In the genomic region with DNA sequence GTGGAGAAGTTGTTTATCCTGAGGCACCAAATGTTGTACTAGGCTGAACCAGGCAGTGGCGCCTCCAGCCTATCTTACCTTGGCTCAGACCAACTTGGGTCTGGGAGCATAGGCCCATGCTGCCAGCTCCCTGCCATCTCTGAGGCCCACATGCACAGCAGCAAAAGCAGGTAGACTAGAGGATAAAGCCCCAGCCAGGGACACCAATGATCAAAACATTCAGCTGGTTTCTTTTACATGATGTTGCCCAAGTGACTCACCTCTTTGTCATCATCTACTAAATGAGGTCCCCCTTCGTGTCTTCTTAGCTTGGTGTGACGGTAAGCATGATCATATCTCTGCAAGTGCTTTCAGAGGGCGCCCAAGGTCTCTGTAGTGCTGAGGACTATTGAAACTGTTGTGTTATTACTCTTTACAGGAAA, we compare ENCODE assay signal across 1 cellular context.
TF ChIP-seq lines count a peak whose summit lies in the region.

No MANE protein-coding gene starts in this region.

TF ChIP-seq in K562, 482 proteins besides CTCF, POLR2A, EP300 and RAD21 (continued from another document and continues in another):
- TF ChIP-seq, protein P1, sequence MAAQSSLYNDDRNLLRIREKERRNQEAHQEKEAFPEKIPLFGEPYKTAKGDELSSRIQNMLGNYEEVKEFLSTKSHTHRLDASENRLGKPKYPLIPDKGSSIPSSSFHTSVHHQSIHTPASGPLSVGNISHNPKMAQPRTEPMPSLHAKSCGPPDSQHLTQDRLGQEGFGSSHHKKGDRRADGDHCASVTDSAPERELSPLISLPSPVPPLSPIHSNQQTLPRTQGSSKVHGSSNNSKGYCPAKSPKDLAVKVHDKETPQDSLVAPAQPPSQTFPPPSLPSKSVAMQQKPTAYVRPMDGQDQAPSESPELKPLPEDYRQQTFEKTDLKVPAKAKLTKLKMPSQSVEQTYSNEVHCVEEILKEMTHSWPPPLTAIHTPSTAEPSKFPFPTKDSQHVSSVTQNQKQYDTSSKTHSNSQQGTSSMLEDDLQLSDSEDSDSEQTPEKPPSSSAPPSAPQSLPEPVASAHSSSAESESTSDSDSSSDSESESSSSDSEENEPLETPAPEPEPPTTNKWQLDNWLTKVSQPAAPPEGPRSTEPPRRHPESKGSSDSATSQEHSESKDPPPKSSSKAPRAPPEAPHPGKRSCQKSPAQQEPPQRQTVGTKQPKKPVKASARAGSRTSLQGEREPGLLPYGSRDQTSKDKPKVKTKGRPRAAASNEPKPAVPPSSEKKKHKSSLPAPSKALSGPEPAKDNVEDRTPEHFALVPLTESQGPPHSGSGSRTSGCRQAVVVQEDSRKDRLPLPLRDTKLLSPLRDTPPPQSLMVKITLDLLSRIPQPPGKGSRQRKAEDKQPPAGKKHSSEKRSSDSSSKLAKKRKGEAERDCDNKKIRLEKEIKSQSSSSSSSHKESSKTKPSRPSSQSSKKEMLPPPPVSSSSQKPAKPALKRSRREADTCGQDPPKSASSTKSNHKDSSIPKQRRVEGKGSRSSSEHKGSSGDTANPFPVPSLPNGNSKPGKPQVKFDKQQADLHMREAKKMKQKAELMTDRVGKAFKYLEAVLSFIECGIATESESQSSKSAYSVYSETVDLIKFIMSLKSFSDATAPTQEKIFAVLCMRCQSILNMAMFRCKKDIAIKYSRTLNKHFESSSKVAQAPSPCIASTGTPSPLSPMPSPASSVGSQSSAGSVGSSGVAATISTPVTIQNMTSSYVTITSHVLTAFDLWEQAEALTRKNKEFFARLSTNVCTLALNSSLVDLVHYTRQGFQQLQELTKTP (IDR thresholded peaks at IDR 0.05; ENCODE audit: low read depth in 1 of 2, partially characterized antibody in 2 of 2): peak in 1 of 2 experiments; percentile 24
- TF ChIP-seq, protein P2, sequence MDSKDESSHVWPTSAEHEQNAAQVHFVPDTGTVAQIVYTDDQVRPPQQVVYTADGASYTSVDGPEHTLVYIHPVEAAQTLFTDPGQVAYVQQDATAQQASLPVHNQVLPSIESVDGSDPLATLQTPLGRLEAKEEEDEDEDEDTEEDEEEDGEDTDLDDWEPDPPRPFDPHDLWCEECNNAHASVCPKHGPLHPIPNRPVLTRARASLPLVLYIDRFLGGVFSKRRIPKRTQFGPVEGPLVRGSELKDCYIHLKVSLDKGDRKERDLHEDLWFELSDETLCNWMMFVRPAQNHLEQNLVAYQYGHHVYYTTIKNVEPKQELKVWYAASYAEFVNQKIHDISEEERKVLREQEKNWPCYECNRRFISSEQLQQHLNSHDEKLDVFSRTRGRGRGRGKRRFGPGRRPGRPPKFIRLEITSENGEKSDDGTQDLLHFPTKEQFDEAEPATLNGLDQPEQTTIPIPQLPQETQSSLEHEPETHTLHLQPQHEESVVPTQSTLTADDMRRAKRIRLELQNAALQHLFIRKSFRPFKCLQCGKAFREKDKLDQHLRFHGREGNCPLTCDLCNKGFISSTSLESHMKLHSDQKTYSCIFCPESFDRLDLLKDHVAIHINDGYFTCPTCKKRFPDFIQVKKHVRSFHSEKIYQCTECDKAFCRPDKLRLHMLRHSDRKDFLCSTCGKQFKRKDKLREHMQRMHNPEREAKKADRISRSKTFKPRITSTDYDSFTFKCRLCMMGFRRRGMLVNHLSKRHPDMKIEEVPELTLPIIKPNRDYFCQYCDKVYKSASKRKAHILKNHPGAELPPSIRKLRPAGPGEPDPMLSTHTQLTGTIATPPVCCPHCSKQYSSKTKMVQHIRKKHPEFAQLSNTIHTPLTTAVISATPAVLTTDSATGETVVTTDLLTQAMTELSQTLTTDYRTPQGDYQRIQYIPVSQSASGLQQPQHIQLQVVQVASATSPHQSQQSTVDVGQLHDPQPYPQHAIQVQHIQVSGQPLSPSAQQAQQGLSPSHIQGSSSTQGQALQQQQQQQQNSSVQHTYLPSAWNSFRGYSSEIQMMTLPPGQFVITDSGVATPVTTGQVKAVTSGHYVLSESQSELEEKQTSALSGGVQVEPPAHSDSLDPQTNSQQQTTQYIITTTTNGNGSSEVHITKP (IDR thresholded peaks at IDR 0.05; ENCODE audit: partially characterized antibody): peak; percentile 67
- TF ChIP-seq FOXK2 (conservative IDR thresholded peaks at IDR 0.05 in 1 of 2, IDR thresholded peaks at IDR 0.05 in 1 of 2; ENCODE audit: low read depth in 2 of 2): peak in 1 of 2 experiments; percentile 43; a peak in 1 of 4 replicates
- no peak for TF ChIP-seq EP400 (IDR thresholded peaks at IDR 0.05)
- peak; percentile 38; the same call in 1 of the 2 replicates for TF ChIP-seq LEF1 (IDR thresholded peaks at IDR 0.05)
- no peak for TF ChIP-seq HDAC8 (tag; IDR thresholded peaks at IDR 0.05)
- no peak for TF ChIP-seq POLR2AphosphoS2 (IDR thresholded peaks at IDR 0.05; ENCODE audit: low read length)
- 0 out of 4 replicates have a peak, but pooled peaks of 1 of the 2 experiments have one; percentile 18 for TF ChIP-seq MNT (conservative IDR thresholded peaks at IDR 0.05)
- TF ChIP-seq, protein P3, sequence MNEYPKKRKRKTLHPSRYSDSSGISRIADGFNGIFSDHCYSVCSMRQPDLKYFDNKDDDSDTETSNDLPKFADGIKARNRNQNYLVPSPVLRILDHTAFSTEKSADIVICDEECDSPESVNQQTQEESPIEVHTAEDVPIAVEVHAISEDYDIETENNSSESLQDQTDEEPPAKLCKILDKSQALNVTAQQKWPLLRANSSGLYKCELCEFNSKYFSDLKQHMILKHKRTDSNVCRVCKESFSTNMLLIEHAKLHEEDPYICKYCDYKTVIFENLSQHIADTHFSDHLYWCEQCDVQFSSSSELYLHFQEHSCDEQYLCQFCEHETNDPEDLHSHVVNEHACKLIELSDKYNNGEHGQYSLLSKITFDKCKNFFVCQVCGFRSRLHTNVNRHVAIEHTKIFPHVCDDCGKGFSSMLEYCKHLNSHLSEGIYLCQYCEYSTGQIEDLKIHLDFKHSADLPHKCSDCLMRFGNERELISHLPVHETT (CRISPR knock-in tag; conservative IDR thresholded peaks at IDR 0.05 in 1 of 2, IDR thresholded peaks at IDR 0.05 in 1 of 2): no peak
- TF ChIP-seq SMARCA4 (IDR thresholded peaks at IDR 0.05): peak; percentile 74
- no peak for TF ChIP-seq SMARCC2 (IDR thresholded peaks at IDR 0.05; ENCODE audit: low read depth)
- TF ChIP-seq TRIM28 (IDR thresholded peaks at IDR 0.05): no peak
- TF ChIP-seq LCOR (CRISPR knock-in tag; IDR thresholded peaks at IDR 0.05): peak; percentile 39; the same call in 1 of the 2 replicates
- peak; percentile 13; the same call in 1 of the 2 replicates for TF ChIP-seq EHMT2 (IDR thresholded peaks at IDR 0.05)
- no peak for TF ChIP-seq TBP (optimal IDR thresholded peaks at IDR 0.05; ENCODE audit: low read depth, low read length)
- no peak for TF ChIP-seq SETDB1 (IDR thresholded peaks at IDR 0.05; ENCODE audit: low read length)
- peak in 1 of 2 experiments; percentile 30; a peak in 1 of 4 replicates for TF ChIP-seq TBL1XR1 (IDR thresholded peaks at IDR 0.05; ENCODE audit: low read length in 2 of 2)
- TF ChIP-seq ZNF280B (CRISPR knock-in tag; IDR thresholded peaks at IDR 0.05): no peak
- TF ChIP-seq ATF7 (IDR thresholded peaks at IDR 0.05): peak; percentile 42; the same call in 1 of the 2 replicates
- peak; percentile 90 for TF ChIP-seq JUND (IDR thresholded peaks at IDR 0.05; ENCODE audit: borderline replicate concordance, low read depth, low read length)
- peak; percentile 89 for TF ChIP-seq JUND (tag; IDR thresholded peaks at IDR 0.05; ENCODE audit: borderline replicate concordance, low read depth, low read length)
- peak; percentile 67 for TF ChIP-seq ARID1B (IDR thresholded peaks at IDR 0.05)
- no peak for TF ChIP-seq NFE2L1 (tag; IDR thresholded peaks at IDR 0.05; ENCODE audit: borderline replicate concordance, low read depth)
- TF ChIP-seq, protein P4, sequence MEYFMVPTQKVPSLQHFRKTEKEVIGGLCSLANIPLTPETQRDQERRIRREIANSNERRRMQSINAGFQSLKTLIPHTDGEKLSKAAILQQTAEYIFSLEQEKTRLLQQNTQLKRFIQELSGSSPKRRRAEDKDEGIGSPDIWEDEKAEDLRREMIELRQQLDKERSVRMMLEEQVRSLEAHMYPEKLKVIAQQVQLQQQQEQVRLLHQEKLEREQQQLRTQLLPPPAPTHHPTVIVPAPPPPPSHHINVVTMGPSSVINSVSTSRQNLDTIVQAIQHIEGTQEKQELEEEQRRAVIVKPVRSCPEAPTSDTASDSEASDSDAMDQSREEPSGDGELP (CRISPR knock-in tag; IDR thresholded peaks at IDR 0.05; ENCODE audit: borderline replicate concordance): peak; percentile 48
- peak; percentile 61 for TF ChIP-seq SMARCE1 (IDR thresholded peaks at IDR 0.05)
- TF ChIP-seq KLF10 (CRISPR knock-in tag; IDR thresholded peaks at IDR 0.05): no peak
- no peak for TF ChIP-seq GMEB1 (CRISPR knock-in tag; IDR thresholded peaks at IDR 0.05)
- TF ChIP-seq ZNF79 (CRISPR knock-in tag; IDR thresholded peaks at IDR 0.05; ENCODE audit: low read depth): no peak
- no peak for TF ChIP-seq ZBTB1 (CRISPR knock-in tag; IDR thresholded peaks at IDR 0.05; ENCODE audit: borderline replicate concordance, low read depth)
- TF ChIP-seq ATF3 (IDR thresholded peaks at IDR 0.05): peak; percentile 92
- TF ChIP-seq ATF3 (CRISPR knock-in tag; conservative IDR thresholded peaks at IDR 0.05): no peak
- TF ChIP-seq, protein P5, sequence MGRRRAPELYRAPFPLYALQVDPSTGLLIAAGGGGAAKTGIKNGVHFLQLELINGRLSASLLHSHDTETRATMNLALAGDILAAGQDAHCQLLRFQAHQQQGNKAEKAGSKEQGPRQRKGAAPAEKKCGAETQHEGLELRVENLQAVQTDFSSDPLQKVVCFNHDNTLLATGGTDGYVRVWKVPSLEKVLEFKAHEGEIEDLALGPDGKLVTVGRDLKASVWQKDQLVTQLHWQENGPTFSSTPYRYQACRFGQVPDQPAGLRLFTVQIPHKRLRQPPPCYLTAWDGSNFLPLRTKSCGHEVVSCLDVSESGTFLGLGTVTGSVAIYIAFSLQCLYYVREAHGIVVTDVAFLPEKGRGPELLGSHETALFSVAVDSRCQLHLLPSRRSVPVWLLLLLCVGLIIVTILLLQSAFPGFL (CRISPR knock-in tag; IDR thresholded peaks at IDR 0.05): no peak
- TF ChIP-seq MCM2 (IDR thresholded peaks at IDR 0.05; ENCODE audit: low read depth): no peak
- TF ChIP-seq, protein P6, sequence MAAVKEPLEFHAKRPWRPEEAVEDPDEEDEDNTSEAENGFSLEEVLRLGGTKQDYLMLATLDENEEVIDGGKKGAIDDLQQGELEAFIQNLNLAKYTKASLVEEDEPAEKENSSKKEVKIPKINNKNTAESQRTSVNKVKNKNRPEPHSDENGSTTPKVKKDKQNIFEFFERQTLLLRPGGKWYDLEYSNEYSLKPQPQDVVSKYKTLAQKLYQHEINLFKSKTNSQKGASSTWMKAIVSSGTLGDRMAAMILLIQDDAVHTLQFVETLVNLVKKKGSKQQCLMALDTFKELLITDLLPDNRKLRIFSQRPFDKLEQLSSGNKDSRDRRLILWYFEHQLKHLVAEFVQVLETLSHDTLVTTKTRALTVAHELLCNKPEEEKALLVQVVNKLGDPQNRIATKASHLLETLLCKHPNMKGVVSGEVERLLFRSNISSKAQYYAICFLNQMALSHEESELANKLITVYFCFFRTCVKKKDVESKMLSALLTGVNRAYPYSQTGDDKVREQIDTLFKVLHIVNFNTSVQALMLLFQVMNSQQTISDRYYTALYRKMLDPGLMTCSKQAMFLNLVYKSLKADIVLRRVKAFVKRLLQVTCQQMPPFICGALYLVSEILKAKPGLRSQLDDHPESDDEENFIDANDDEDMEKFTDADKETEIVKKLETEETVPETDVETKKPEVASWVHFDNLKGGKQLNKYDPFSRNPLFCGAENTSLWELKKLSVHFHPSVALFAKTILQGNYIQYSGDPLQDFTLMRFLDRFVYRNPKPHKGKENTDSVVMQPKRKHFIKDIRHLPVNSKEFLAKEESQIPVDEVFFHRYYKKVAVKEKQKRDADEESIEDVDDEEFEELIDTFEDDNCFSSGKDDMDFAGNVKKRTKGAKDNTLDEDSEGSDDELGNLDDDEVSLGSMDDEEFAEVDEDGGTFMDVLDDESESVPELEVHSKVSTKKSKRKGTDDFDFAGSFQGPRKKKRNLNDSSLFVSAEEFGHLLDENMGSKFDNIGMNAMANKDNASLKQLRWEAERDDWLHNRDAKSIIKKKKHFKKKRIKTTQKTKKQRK (IDR thresholded peaks at IDR 0.05; ENCODE audit: borderline replicate concordance, low read depth, low read length): no peak
- TF ChIP-seq STAG1 (CRISPR knock-in tag; IDR thresholded peaks at IDR 0.05; ENCODE audit: borderline replicate concordance): no peak
- peak; percentile 45; the same call in 1 of the 2 replicates for TF ChIP-seq MTA3 (IDR thresholded peaks at IDR 0.05; ENCODE audit: borderline replicate concordance)
